In genomic region chr18:57230861-57231260, GRCh38 we compare ENCODE assay signal across 16 cellular contexts.
DNase-seq lines count a peak whose midpoint lies in the region; ATAC-seq, FAIRE-seq and TF ChIP-seq lines count a peak whose summit lies in the region.
"Had no signal": no experiment of that assay in that cellular context is flagged by ENCODE, and none has a peak within 500 bp of the region (broad histone marks: within the 10 kb centered on the region; RNA-seq: fewer than 3 reads in every experiment).

No MANE protein-coding gene starts in this region.

- no peaks in the 10 kb centered on the region for H3K9me3 ChIP-seq in H1 (ENCODE audit: insufficient read depth in 2 of 2, low read depth in 1 of 2, low read length in 1 of 2)
- H3K9me3 ChIP-seq: HAP-1 had no signal

- BruUV-seq in Calu3 (replicated peaks; lab: Mats Ljungman, UMichigan): no TSS peak

- H3K4me3 ChIP-seq in H1 (ENCODE audit: extremely low read depth in 1 of 4, insufficient read depth in 2 of 4, low read depth in 3 of 4, low read length in 4 of 4): no peak overlapping the region
- H3K4me3 ChIP-seq: HAP-1 had no signal

- H3K4ac ChIP-seq in H1 (replicated peaks; ENCODE audit: insufficient read length, low read depth, low read length): no peak overlapping the region

- intact Hi-C loops in Calu3 (cut with micrococcal nuclease; ENCODE audit: unreplicated experiment) (no loop called here), left colon (cut with DNase I, micrococcal nuclease) (no loop called here), natural killer cell (cut with micrococcal nuclease) (no loop called here)

- no peak overlapping the region for H3K23ac ChIP-seq in H1 (ENCODE audit: insufficient read length)

- H3K9me3 Mint-ChIP-seq in Calu3 (ENCODE audit: low read depth, unreplicated experiment) (no peaks in the 10 kb centered on the region), nephron progenitor cell (peaks cover 16% of the 10 kb centered on the region), natural killer cell (peaks cover 0 to 5% of the 10 kb centered on the region in 2 donors)

- H4K20me1 ChIP-seq in H1 (replicated peaks in 1 of 2; ENCODE audit: control insufficient read depth in 1 of 2, insufficient read depth in 2 of 2, low read length in 2 of 2): no peaks in the 10 kb centered on the region

- no peaks in the 10 kb centered on the region; a peak in 1 of 7 replicates for H3K27me3 ChIP-seq in H1 (replicated peaks in 1 of 4; ENCODE audit: control insufficient read depth in 3 of 4, extremely low read depth in 1 of 4, insufficient read depth in 3 of 4, low read length in 3 of 4)

- DNase-seq in Calu3 (no peak), NCI-H69 (lab: John Stamatoyannopoulos, UW) (peak; percentile 56), H1 (ENCODE audit: low read depth in 1 of 2, low spot score in 2 of 2) (no peak), nephron progenitor cell (no peak), left colon (no peak), natural killer cell (no peak)
- no peak for DNase-seq in stimulated activated naive CD8-positive, alpha-beta T cell treated with anti-CD3 and anti-CD28 coated beads, Interleukin-15, Interleukin-2, amounts not matched to agents 100 U/mL and 50 U/mL, for 24 hours
- DNase-seq: GF-D8, Karpas-422, NCI-H1694 treated with DMSO at 0.1 percent for 48 hours, NCI-H774 had no signal

- POLR2A ChIA-PET in H1 (lab: Charles Lee; ENCODE audit: partially characterized antibody): no interaction called here

- peaks cover 2% of the 10 kb centered on the region; the same call in 1 of the 2 replicates for H3K23me2 ChIP-seq in H1 (ENCODE audit: low read depth, low read length)

- ATAC-seq in left colon (no peak), natural killer cell (no peak)
- ATAC-seq in stimulated activated naive CD8-positive, alpha-beta T cell treated with anti-CD3 and anti-CD28 coated beads, Interleukin-15, Interleukin-2, amounts not matched to agents 100 U/mL and 50 U/mL, for 24 hours: no peak
- ATAC-seq: Right ventricle myocardium inferior had no signal

- H2BK15ac ChIP-seq in H1 (ENCODE audit: low read length): no peak overlapping the region

- 28% methylated on average over 1 of the region's 1 CpG; no CpG with 5 or more reads in 1 of the 2 experiments for WGBS in H1 (ENCODE audit: extremely low coverage in 1 of 2, insufficient coverage in 1 of 2, insufficient read length in 1 of 2, insufficient replicate concordance in 2 of 2, low coverage in 1 of 2, low lambda C conversion rate in 2 of 2, missing lambda C conversion rate in 1 of 2), 2 experiments

- peak overlapping the region; percentile 59; the same call in 1 of the 2 replicates for H2AFZ ChIP-seq in H1 (ENCODE audit: low read length)

- CTCF ChIA-PET in Calu3 (lab: Charles Lee) (no interaction called here), H1 (lab: Charles Lee; ENCODE audit: partially characterized antibody) (no interaction called here)

- H2BK20ac ChIP-seq in H1 (ENCODE audit: low read length): no peak overlapping the region

- no peak for TF ChIP-seq EP300 in H1 (IDR thresholded peaks at IDR 0.05; ENCODE audit: borderline replicate concordance in 1 of 2, low read depth in 2 of 2, low read length in 2 of 2)

- no peaks in the 10 kb centered on the region for H3K36me3 ChIP-seq in H1 (ENCODE audit: control insufficient read depth in 2 of 4, insufficient read depth in 4 of 4, low read length in 3 of 4)
- H3K36me3 ChIP-seq: HAP-1 had no signal

- peaks cover 36% of the 10 kb centered on the region for H3K4me1 Mint-ChIP-seq in Calu3 (ENCODE audit: low read depth, unreplicated experiment)
- H3K4me1 Mint-ChIP-seq in nephron progenitor cell: peaks cover 11% of the 10 kb centered on the region
- H3K4me1 Mint-ChIP-seq in natural killer cell: no peaks in the 10 kb centered on the region
- H3K4me1 Mint-ChIP-seq: B cell, IgD-negative memory B cell had no signal

- no peak overlapping the region for H3K56ac ChIP-seq in H1 (replicated peaks; ENCODE audit: insufficient read length, low read depth, low read length)

- FAIRE-seq in H1 (lab: Jason Lieb, UNC): no peak
- FAIRE-seq: HTR-8/SVneo had no signal

- H3K4me3 Mint-ChIP-seq in Calu3 (ENCODE audit: low read depth, unreplicated experiment) (no peak overlapping the region), nephron progenitor cell (no peak overlapping the region), natural killer cell (no peak overlapping the region)
- H3K4me3 Mint-ChIP-seq: B cell, IgD-negative memory B cell had no signal

- H3K9ac ChIP-seq in H1 (replicated peaks in 1 of 4; ENCODE audit: extremely low read depth in 1 of 4, low read depth in 3 of 4, low read length in 3 of 4): no peak overlapping the region

- H3K14ac ChIP-seq in H1 (ENCODE audit: insufficient read length): no peak overlapping the region

- peaks cover 0 to 10% (median 3%) of the 10 kb centered on the region in 4 experiments; a peak in 2 of 7 replicates for H3K4me1 ChIP-seq in H1 (replicated peaks in 1 of 4; ENCODE audit: control insufficient read depth in 3 of 4, insufficient read depth in 4 of 4, low read length in 3 of 4)
- H3K4me1 ChIP-seq: HAP-1 had no signal

- H4K8ac ChIP-seq in H1 (ENCODE audit: extremely low read depth, insufficient read depth, low read length): no peak overlapping the region

- TF ChIP-seq POLR2A in H1 (IDR thresholded peaks at IDR 0.05; ENCODE audit: control extremely low read depth in 1 of 2, low read depth in 2 of 2, low read length in 2 of 2): no peak

- H3K18ac ChIP-seq in H1 (ENCODE audit: extremely low read depth, low read length): no peak overlapping the region

- H3K36me3 Mint-ChIP-seq in Calu3 (ENCODE audit: insufficient read depth, unreplicated experiment) (no peaks in the 10 kb centered on the region), nephron progenitor cell (ENCODE audit: low read depth) (no peaks in the 10 kb centered on the region), natural killer cell (no peaks in the 10 kb centered on the region)
- H3K36me3 Mint-ChIP-seq: IgD-negative memory B cell had no signal

- no peak for TF ChIP-seq RAD21 in H1 (IDR thresholded peaks at IDR 0.05 in 1 of 2, conservative IDR thresholded peaks at IDR 0.05 in 1 of 2; ENCODE audit: low read depth in 2 of 2, low read length in 2 of 2)

- H3K79me2 ChIP-seq in H1 (ENCODE audit: control insufficient read depth in 1 of 2, insufficient read depth in 2 of 2, low read length in 2 of 2): no peaks in the 10 kb centered on the region

- H4K5ac ChIP-seq in H1 (ENCODE audit: insufficient read length, low read depth, low read length): no peak overlapping the region

- H3K27me3 Mint-ChIP-seq in Calu3 (ENCODE audit: unreplicated experiment): no peaks in the 10 kb centered on the region
- H3K27me3 Mint-ChIP-seq in nephron progenitor cell (ENCODE audit: low read depth, poor library complexity): peaks cover 11% of the 10 kb centered on the region
- no peaks in the 10 kb centered on the region for H3K27me3 Mint-ChIP-seq in natural killer cell (ENCODE audit: low read depth in 2 of 2)

- no peak overlapping the region for H3K27ac ChIP-seq in H1 (ENCODE audit: low read depth, low read length)

- no peak for TF ChIP-seq CTCF in Calu3 (IDR thresholded peaks at IDR 0.05; ENCODE audit: unreplicated experiment)
- no peak for TF ChIP-seq CTCF in H1 (IDR thresholded peaks at IDR 0.05; ENCODE audit: control extremely low read depth in 1 of 3, insufficient read depth in 1 of 3, low read depth in 1 of 3, low read length in 3 of 3)
- TF ChIP-seq CTCF in nephron progenitor cell (IDR thresholded peaks at IDR 0.05): no peak
- no peak for TF ChIP-seq CTCF in natural killer cell (IDR thresholded peaks at IDR 0.05)

- H2BK5ac ChIP-seq in H1 (ENCODE audit: low read depth, low read length): no peak overlapping the region

- H3K27ac Mint-ChIP-seq in Calu3 (ENCODE audit: unreplicated experiment) (peak overlapping the region; percentile 41), nephron progenitor cell (peak overlapping the region; percentile 93), natural killer cell (no peak overlapping the region)
- H3K27ac Mint-ChIP-seq: B cell had no signal

- H2BK120ac ChIP-seq in H1 (replicated peaks; ENCODE audit: low read depth, low read length): no peak overlapping the region

- H3K4me2 ChIP-seq in H1 (ENCODE audit: insufficient read depth in 1 of 2, low read depth in 2 of 2, low read length in 2 of 2): no peak overlapping the region

- no peak overlapping the region for H2AK5ac ChIP-seq in H1 (ENCODE audit: low read depth, low read length)

- no peak overlapping the region for H2BK12ac ChIP-seq in H1 (ENCODE audit: low read depth, low read length)

- no peak overlapping the region for H4K91ac ChIP-seq in H1 (replicated peaks; ENCODE audit: insufficient read length, low read length)

- no peaks in the 10 kb centered on the region for H3K79me1 ChIP-seq in H1 (ENCODE audit: low read depth, low read length)

TF ChIP-seq in H1, 55 proteins besides CTCF, POLR2A, EP300 and RAD21:
- no peak for TF ChIP-seq CHD1 (IDR thresholded peaks at IDR 0.05; ENCODE audit: low read depth, low read length)

Comparison
In these comparisons a context has a peak if more than half of its experiments do, and no peak if none do; other contexts are left out.
1. H3K27ac Mint-ChIP-seq: peak in Calu3 (single experiment) and nephron progenitor cell (single experiment); none in natural killer cell (0 of 2).